ENCODE assay signal across 10 cellular contexts in the genomic region with DNA sequence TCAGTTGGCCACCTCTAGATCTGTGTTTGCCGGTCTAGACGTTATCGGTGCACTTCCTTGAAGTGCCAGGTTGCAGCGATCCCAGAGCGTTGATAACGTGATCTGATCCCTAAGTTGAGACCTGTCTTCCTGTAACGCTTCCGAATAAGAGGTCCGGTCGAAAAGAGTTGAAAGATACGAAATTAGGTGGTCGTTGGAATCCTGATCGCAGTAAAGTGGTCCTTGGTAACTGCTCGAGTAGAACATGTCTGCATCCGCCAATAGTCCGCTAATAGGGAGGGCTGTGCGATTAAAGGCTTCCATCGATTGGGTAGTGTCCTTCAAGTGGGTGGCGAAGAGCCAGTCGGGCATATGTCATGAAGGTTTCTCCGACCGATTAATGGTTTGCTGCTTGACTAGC. TPM values are rescaled to one million over a fixed set of nuclear protein-coding genes. Genes with fewer than 3 reads are reported as not detected.
DNase-seq lines count a peak whose midpoint lies in the region; ATAC-seq, FAIRE-seq and TF ChIP-seq lines count a peak whose summit lies in the region.
"Had no signal": no experiment of that assay in that cellular context is flagged by ENCODE, and none has a peak within 500 bp of the region (broad histone marks: within the 10 kb centered on the region; RNA-seq: fewer than 3 reads in every experiment).

No MANE protein-coding gene starts in this region.

- H3K4me3 Mint-ChIP-seq in activated T-cell treated with anti-CD3 and anti-CD28 coated beads, Interleukin-2, amount 50 U/mL, for 72 hours = peak overlapping the region; percentile 24 to 70

- peaks cover 40% of the 10 kb centered on the region for H3K79me2 ChIP-seq in HepG2 (ENCODE audit: insufficient read depth, low read length)

- peak overlapping the region; percentile 11 for H3K27ac ChIP-seq in HepG2 (ENCODE audit: extremely low read length, insufficient read depth, low read length)
- peak overlapping the region; percentile 100 for H3K27ac ChIP-seq in subcutaneous abdominal adipose tissue (ENCODE audit: low read depth, low read length)
- no peak overlapping the region for H3K27ac ChIP-seq in aorta (ENCODE audit: low read depth in 1 of 2, low read length in 2 of 2)

- no peaks in the 10 kb centered on the region; a peak in 1 of 5 replicates for H3K27me3 ChIP-seq in HepG2 (ENCODE audit: control insufficient read depth in 1 of 2, insufficient read depth in 2 of 2, low read length in 2 of 2)
- no peaks in the 10 kb centered on the region for H3K27me3 ChIP-seq in subcutaneous abdominal adipose tissue (ENCODE audit: control insufficient read depth in 5 of 5, insufficient read depth in 4 of 5, low read length in 5 of 5)
- H3K27me3 ChIP-seq in aorta (ENCODE audit: control insufficient read depth in 1 of 2, insufficient read depth in 2 of 2, low read length in 1 of 2) = no peaks in the 10 kb centered on the region

- H3K27me3 Mint-ChIP-seq in activated T-cell treated with anti-CD3 and anti-CD28 coated beads, Interleukin-2, amount 50 U/mL, for 72 hours (ENCODE audit: low read depth) = no peaks in the 10 kb centered on the region

- H3K4me1 ChIP-seq in HepG2 (ENCODE audit: insufficient read depth, low read length) = peaks cover 62% of the 10 kb centered on the region
- H3K4me1 ChIP-seq in subcutaneous abdominal adipose tissue (ENCODE audit: control insufficient read depth in 5 of 5, insufficient read depth in 5 of 5, low read length in 5 of 5) = peaks cover 9 to 42% (median 35%) of the 10 kb centered on the region in 5 donors
- H3K4me1 ChIP-seq in aorta (ENCODE audit: control insufficient read depth in 1 of 2, insufficient read depth in 2 of 2, low read length in 2 of 2) = peaks cover 5 to 7% of the 10 kb centered on the region in 2 donors

- peak overlapping the region in 2 of 3 experiments; percentile 51 to 99; a peak in 3 of 6 replicates for H3K4me3 ChIP-seq in HepG2 (replicated peaks in 1 of 3; ENCODE audit: insufficient read depth in 1 of 3, low read depth in 2 of 3, low read length in 3 of 3)
- H3K4me3 ChIP-seq in subcutaneous abdominal adipose tissue (ENCODE audit: low read depth in 1 of 5, low read length in 5 of 5) = peak overlapping the region in 4 of 5 donors; percentile 10 to 51 (median 40)
- no peak overlapping the region for H3K4me3 ChIP-seq in aorta (ENCODE audit: low read length in 2 of 2)

- TF ChIP-seq EP300 in HepG2 (IDR thresholded peaks at IDR 0.05; ENCODE audit: low read depth in 2 of 2, low read length in 2 of 2) = no peak
- TF ChIP-seq EP300 in HepG2 (CRISPR knock-in tag; IDR thresholded peaks at IDR 0.05; ENCODE audit: borderline replicate concordance) = no peak

- H3K4me2 ChIP-seq in HepG2 (ENCODE audit: low read depth, low read length) = peak overlapping the region; percentile 93

- POLR2A ChIA-PET in HepG2 (lab: Yijun Ruan, JAX) = interaction anchor here (0.7 kb wide), 1 partner anchor 40 kb away, joined by 3 read pairs; no protein-coding TSS in a partner anchor

- H3K36me3 ChIP-seq in HepG2 (replicated peaks in 1 of 2; ENCODE audit: control insufficient read depth in 1 of 2, insufficient read depth in 2 of 2, low read length in 2 of 2) = peaks cover 18 to 51% of the 10 kb centered on the region in 2 experiments
- H3K36me3 ChIP-seq in subcutaneous abdominal adipose tissue (ENCODE audit: control insufficient read depth in 5 of 5, insufficient read depth in 5 of 5, low read length in 5 of 5) = peaks cover 37 to 66% (median 65%) of the 10 kb centered on the region in 5 donors
- peaks cover 2 to 12% of the 10 kb centered on the region in 2 donors for H3K36me3 ChIP-seq in aorta (ENCODE audit: control insufficient read depth in 1 of 2, insufficient read depth in 2 of 2, low read length in 1 of 2)

- H3K36me3 Mint-ChIP-seq in activated T-cell treated with anti-CD3 and anti-CD28 coated beads, Interleukin-2, amount 50 U/mL, for 72 hours (ENCODE audit: insufficient read depth in 2 of 2) = peaks cover 49 to 69% of the 10 kb centered on the region in 2 donors
- H3K36me3 Mint-ChIP-seq in activated naive CD4-positive, alpha-beta T cell treated with anti-CD3 and anti-CD28 coated beads, Interleukin-2, amount 50 U/mL, for 72 hours = peaks cover 63 to 97% of the 10 kb centered on the region in 2 donors

- peak overlapping the region; percentile 95 for H3K27ac Mint-ChIP-seq in activated T-cell treated with anti-CD3 and anti-CD28 coated beads, Interleukin-2, amount 50 U/mL, for 72 hours
- peak overlapping the region; percentile 60 to 75 for H3K27ac Mint-ChIP-seq in activated naive CD4-positive, alpha-beta T cell treated with anti-CD3 and anti-CD28 coated beads, Interleukin-2, amount 50 U/mL, for 72 hours

- WGBS in HepG2 (ENCODE audit: low lambda C conversion rate) = 94% methylated on average over 22 of the region's 22 CpGs
- 92% methylated on average over 22 of the region's 22 CpGs for WGBS in aorta, 2 donors

- peak in 1 of 2 experiments; percentile 30; a peak in 1 of 4 replicates for TF ChIP-seq POLR2A in HepG2 (IDR thresholded peaks at IDR 0.05; ENCODE audit: insufficient read depth in 1 of 2, low read depth in 2 of 2, low read length in 2 of 2)

- no TSS peak for BruUV-seq in HepG2 (replicated peaks; lab: Mats Ljungman, UMichigan)

- FAIRE-seq in HepG2 (lab: Jason Lieb, UNC) = no peak
- FAIRE-seq: small intestine had no signal

- DNase-seq in activated T-cell treated with anti-CD3 and anti-CD28 coated beads, Interleukin-2, amount 50 U/mL, for 72 hours = no peak
- no peak for DNase-seq in activated T-cell treated with anti-CD3 and anti-CD28 coated beads, Interleukin-2, amount 50 U/mL, for 48 hours
- no peak for DNase-seq in activated naive CD4-positive, alpha-beta T cell treated with anti-CD3 and anti-CD28 coated beads, Interleukin-2, amount 50 U/mL, for 72 hours (ENCODE audit: low spot score in 2 of 2)
- DNase-seq in HepG2 (ENCODE audit: low spot score) (no peak), NK-92 (lab: John Stamatoyannopoulos, UW; ENCODE audit: unreplicated experiment) (no peak), aorta (no peak), GM13976 (ENCODE audit: low spot score) (no peak)

- CTCF ChIA-PET in HepG2 (lab: Yijun Ruan, JAX; ENCODE audit: low intra/inter-chr PET ratio, low total read pairs) = no interaction called here

- in situ Hi-C loops in HepG2 (cut with HindIII; ENCODE audit: extremely low pct_ligation_motif_present, low pct_unique_long_range_greater_than_20kb) (no loop called here), GM13976 (cut with MboI; ENCODE audit: low sequenced_read_pairs, unreplicated experiment) (no loop called here)

- H3K9ac ChIP-seq in HepG2 (ENCODE audit: insufficient read depth, low read depth, low read length) (0 out of 2 replicates have a peak overlapping the region, but pooled peaks have one; percentile 4), subcutaneous abdominal adipose tissue (ENCODE audit: low read length in 5 of 5) (no peak overlapping the region)

- TF ChIP-seq RAD21 in HepG2 (CRISPR knock-in tag; IDR thresholded peaks at IDR 0.05) = no peak

- H4K20me1 ChIP-seq in HepG2 (ENCODE audit: insufficient read depth, low read length) = peaks cover 34% of the 10 kb centered on the region

- peaks cover 77% of the 10 kb centered on the region for H3K4me1 Mint-ChIP-seq in activated T-cell treated with anti-CD3 and anti-CD28 coated beads, Interleukin-2, amount 50 U/mL, for 72 hours (ENCODE audit: low read depth)

- no peak overlapping the region for H2AFZ ChIP-seq in HepG2 (ENCODE audit: low read length)

- intact Hi-C loops in HepG2 (cut with micrococcal nuclease; ENCODE audit: unreplicated experiment) = no loop called here
- intact Hi-C loops in aorta (cut with DNase I) = no loop called here

- peaks cover 0 to 3% of the 10 kb centered on the region in 2 donors for H3K9me3 Mint-ChIP-seq in activated T-cell treated with anti-CD3 and anti-CD28 coated beads, Interleukin-2, amount 50 U/mL, for 72 hours
- peaks cover 0 to 4% of the 10 kb centered on the region in 2 donors for H3K9me3 Mint-ChIP-seq in activated naive CD4-positive, alpha-beta T cell treated with anti-CD3 and anti-CD28 coated beads, Interleukin-2, amount 50 U/mL, for 72 hours

- no peaks in the 10 kb centered on the region for H3K9me3 ChIP-seq in HepG2 (ENCODE audit: low read length)
- H3K9me3 ChIP-seq in subcutaneous abdominal adipose tissue (ENCODE audit: control insufficient read depth in 5 of 5, low read length in 5 of 5) = no peaks in the 10 kb centered on the region
- no peaks in the 10 kb centered on the region for H3K9me3 ChIP-seq in aorta (ENCODE audit: control insufficient read depth, low read length)

- TF ChIP-seq CTCF in HepG2 (CRISPR knock-in tag; IDR thresholded peaks at IDR 0.05) (no peak), GM13976 (IDR thresholded peaks at IDR 0.05; ENCODE audit: borderline replicate concordance, control extremely low read depth, extremely low read depth, insufficient read depth, missing control alignments) (no peak)

- no peak for ATAC-seq in activated T-cell treated with anti-CD3 and anti-CD28 coated beads, Interleukin-2, amount 50 U/mL, for 72 hours (replicated peaks in 1 of 2)
- ATAC-seq in activated naive CD4-positive, alpha-beta T cell treated with anti-CD3 and anti-CD28 coated beads, Interleukin-2, amount 50 U/mL, for 72 hours = no peak
- no peak for ATAC-seq in HepG2
- ATAC-seq in aorta (ENCODE audit: low FRiP score) = no peak

RNA-seq across cellular contexts. Expression of gene SRSF5, which starts 2.7 kb away (rescaled TPM):
- 100 to 1,000 TPM; 417 to 428 TPM for total RNA-seq in activated T-cell treated with anti-CD3 and anti-CD28 coated beads, Interleukin-2, amount 50 U/mL, for 72 hours
- 100 to 1,000 TPM; 324 to 364 TPM for total RNA-seq in activated naive CD4-positive, alpha-beta T cell treated with anti-CD3 and anti-CD28 coated beads, Interleukin-2, amount 50 U/mL, for 72 hours
- total RNA-seq in HepG2 (2016; rRNA removed; fragmentation: Illumina TruSeq; extraction: Trizol) (277 and 333 TPM in 2 replicates), aorta (100 to 1,000 TPM; 349 to 440 TPM)
- total RNA-seq in HepG2 (2016; cell fraction: cytosol; rRNA removed; fragmentation: Illumina TruSeq; extraction: Trizol; ENCODE audit: low read depth) = 66.7 and 68.4 TPM in 2 replicates
- total RNA-seq in HepG2 (2016; cell fraction: insoluble cytoplasmic fraction; rRNA removed; fragmentation: Illumina TruSeq; extraction: Trizol) = 277 and 309 TPM in 2 replicates
- total RNA-seq in HepG2 (2016; cell fraction: membrane; rRNA removed; fragmentation: Illumina TruSeq; extraction: Trizol) = 68.2 and 70.5 TPM in 2 replicates
- 278 and 311 TPM in 2 replicates for total RNA-seq in HepG2 (2016; cell fraction: nucleus; rRNA removed; fragmentation: Illumina TruSeq; extraction: Trizol)
- polyA plus RNA-seq in HepG2 (2011; rRNA removed) (189 and 218 TPM in 2 replicates), aorta (100 to 1,000 TPM; 136 to 532 TPM)
- 169 and 242 TPM in 2 replicates for polyA plus RNA-seq in HepG2 (2011; cell fraction: cytosol; rRNA removed)
- polyA plus RNA-seq in HepG2 (2011; cell fraction: nucleus; rRNA removed) = 586 and 686 TPM in 2 replicates
- 376 and 529 TPM in 2 replicates for polyA plus RNA-seq in HepG2 (2012)
- polyA plus RNA-seq in HepG2 (2016; cell fraction: cytosol; fragmentation: Illumina TruSeq; extraction: Trizol; ENCODE audit: low read depth) = 22.7 and 25.6 TPM in 2 replicates
- polyA plus RNA-seq in HepG2 (2016; cell fraction: insoluble cytoplasmic fraction; fragmentation: Illumina TruSeq; extraction: Trizol; ENCODE audit: low read depth) = 415 and 444 TPM in 2 replicates
- polyA plus RNA-seq in HepG2 (2016; cell fraction: membrane; fragmentation: Illumina TruSeq; extraction: Trizol; ENCODE audit: low read depth) = 45.5 and 47.3 TPM in 2 replicates
- polyA plus RNA-seq in HepG2 (2016; cell fraction: nucleus; fragmentation: Illumina TruSeq; extraction: Trizol; ENCODE audit: insufficient read depth, low read depth) = 410 and 415 TPM in 2 replicates
- 99.8 and 128 TPM in 2 replicates for polyA minus RNA-seq in HepG2 (2011; rRNA and poly(A)+ RNA removed; ENCODE audit: low replicate concordance)
- 61.5 and 65.7 TPM in 2 replicates for polyA minus RNA-seq in HepG2 (2011; cell fraction: cytosol; rRNA and poly(A)+ RNA removed)
- polyA minus RNA-seq in HepG2 (2011; cell fraction: nucleus; rRNA and poly(A)+ RNA removed) = 704 and 755 TPM in 2 replicates

RNA-seq across cellular contexts. Expression of gene SLC10A1, which starts 27.4 kb away (rescaled TPM):
- not detected for total RNA-seq in activated T-cell treated with anti-CD3 and anti-CD28 coated beads, Interleukin-2, amount 50 U/mL, for 72 hours
- not detected for total RNA-seq in activated naive CD4-positive, alpha-beta T cell treated with anti-CD3 and anti-CD28 coated beads, Interleukin-2, amount 50 U/mL, for 72 hours
- total RNA-seq in HepG2 (2016; rRNA removed; fragmentation: Illumina TruSeq; extraction: Trizol) (not detected in 2 replicates), aorta (not detected)
- total RNA-seq in HepG2 (2016; cell fraction: cytosol; rRNA removed; fragmentation: Illumina TruSeq; extraction: Trizol; ENCODE audit: low read depth) = not detected in 2 replicates
- not detected in 2 replicates for total RNA-seq in HepG2 (2016; cell fraction: insoluble cytoplasmic fraction; rRNA removed; fragmentation: Illumina TruSeq; extraction: Trizol)
- total RNA-seq in HepG2 (2016; cell fraction: membrane; rRNA removed; fragmentation: Illumina TruSeq; extraction: Trizol) = not detected in 2 replicates
- total RNA-seq in HepG2 (2016; cell fraction: nucleus; rRNA removed; fragmentation: Illumina TruSeq; extraction: Trizol) = not detected in 2 replicates
- polyA plus RNA-seq in HepG2 (2011; rRNA removed) (0.17 and 0.18 TPM in 2 replicates), aorta (not detected)
- 0.09 and 0.22 TPM in 2 replicates for polyA plus RNA-seq in HepG2 (2011; cell fraction: cytosol; rRNA removed)
- polyA plus RNA-seq in HepG2 (2011; cell fraction: nucleus; rRNA removed) = 0.16 TPM in 1 of 2 replicates, not detected in the other
- 0.12 and 0.30 TPM in 2 replicates for polyA plus RNA-seq in HepG2 (2012)
- polyA plus RNA-seq in HepG2 (2016; cell fraction: cytosol; fragmentation: Illumina TruSeq; extraction: Trizol; ENCODE audit: low read depth) = not detected in 2 replicates
- not detected in 2 replicates for polyA plus RNA-seq in HepG2 (2016; cell fraction: insoluble cytoplasmic fraction; fragmentation: Illumina TruSeq; extraction: Trizol; ENCODE audit: low read depth)
- polyA plus RNA-seq in HepG2 (2016; cell fraction: membrane; fragmentation: Illumina TruSeq; extraction: Trizol; ENCODE audit: low read depth) = not detected in 2 replicates
- not detected in 2 replicates for polyA plus RNA-seq in HepG2 (2016; cell fraction: nucleus; fragmentation: Illumina TruSeq; extraction: Trizol; ENCODE audit: insufficient read depth, low read depth)
- polyA minus RNA-seq in HepG2 (2011; rRNA and poly(A)+ RNA removed; ENCODE audit: low replicate concordance) = not detected in 2 replicates
- not detected in 2 replicates for polyA minus RNA-seq in HepG2 (2011; cell fraction: cytosol; rRNA and poly(A)+ RNA removed)
- polyA minus RNA-seq in HepG2 (2011; cell fraction: nucleus; rRNA and poly(A)+ RNA removed) = not detected in 2 replicates
- total RNA-seq: lung microvascular endothelial cell had no signal

Comparison
In these comparisons a context has a peak if more than half of its experiments do, and no peak if none do; other contexts are left out.
1. H3K27ac ChIP-seq: peak in HepG2 (single experiment) and subcutaneous abdominal adipose tissue (single experiment); none in aorta (0 of 2).
2. H3K4me3 ChIP-seq: peak in HepG2 (2 of 3) and subcutaneous abdominal adipose tissue (4 of 5); none in aorta (0 of 2).